ENCODE assay signal across 8 cellular contexts in genomic region chr2:135985018-135985825, GRCh38. TPM values are rescaled to one million over a fixed set of nuclear protein-coding genes. Genes with fewer than 3 reads are reported as not detected.
A peak's percentile ranks its signal among the peaks of the same experiment; 100 is the strongest.
DNase-seq lines count a peak whose midpoint lies in the region; ATAC-seq and TF ChIP-seq lines count a peak whose summit lies in the region.

DARS1 (minus strand) TSS chr2:135985626; CDS start chr2:135985468, 158 bp downstream.

- TF ChIP-seq CTCF in omental fat pad (IDR thresholded peaks at IDR 0.05): no peak

- H3K4me3 Mint-ChIP-seq in activated naive CD8-positive, alpha-beta T cell: peak within 1 kb of the TSS; percentile 93

- peaks cover 11% of the 10 kb centered on the region for H3K36me3 Mint-ChIP-seq in activated naive CD8-positive, alpha-beta T cell

- no peaks in the 10 kb centered on the region for H3K9me3 Mint-ChIP-seq in activated naive CD8-positive, alpha-beta T cell (ENCODE audit: low read depth)

- ATAC-seq in HG02623 (IDR thresholded peaks at IDR 0.05; ENCODE audit: unreplicated experiment): peak; percentile 78
- peak; percentile 97 for ATAC-seq in omental fat pad (ENCODE audit: low FRiP score)

- peak; percentile 68 for TF ChIP-seq POLR2A in GM10847 (IDR thresholded peaks at IDR 0.05; ENCODE audit: extremely low read depth, insufficient read length)

- H3K27ac Mint-ChIP-seq in activated naive CD8-positive, alpha-beta T cell: peak within 1 kb of the TSS; percentile 95

- H3K4me1 Mint-ChIP-seq in activated naive CD8-positive, alpha-beta T cell (ENCODE audit: low read depth): peaks cover 51% of the 10 kb centered on the region

- peak within 1 kb of the TSS; percentile 83 for H3K27ac ChIP-seq in temporal lobe (ENCODE audit: low read depth, low read length)

- DNase-seq in NCI-H1092 treated with DMSO at 0.1 percent for 48 hours (lab: John Stamatoyannopoulos, UW): peak; percentile 84
- DNase-seq in SKM-1 treated with dmso at 0.1 percent for 144 hours (lab: John Stamatoyannopoulos, UW; ENCODE audit: unreplicated experiment): peak; percentile 95
- DNase-seq in glomerular visceral epithelial cell (ENCODE audit: extremely low spot score): peak; percentile 96
- DNase-seq in omental fat pad (ENCODE audit: low spot score): peak; percentile 78

- H3K27me3 Mint-ChIP-seq in activated naive CD8-positive, alpha-beta T cell: no peaks in the 10 kb centered on the region

RNA-seq across cellular contexts. Expression of gene DARS1, which starts in this region (rescaled TPM):
- total RNA-seq in omental fat pad (10 to 100 TPM; 59.3 to 76.3 (median 68.2) TPM), temporal lobe (47.7 TPM)

Comparison
In these comparisons a context has a peak if more than half of its experiments do, and no peak if none do; other contexts are left out.
1. Peak in every context shown above with its lines: DNase-seq, ATAC-seq and H3K27ac ChIP-seq.